18 cellular contexts compared by ENCODE assay signal in the genomic region with DNA sequence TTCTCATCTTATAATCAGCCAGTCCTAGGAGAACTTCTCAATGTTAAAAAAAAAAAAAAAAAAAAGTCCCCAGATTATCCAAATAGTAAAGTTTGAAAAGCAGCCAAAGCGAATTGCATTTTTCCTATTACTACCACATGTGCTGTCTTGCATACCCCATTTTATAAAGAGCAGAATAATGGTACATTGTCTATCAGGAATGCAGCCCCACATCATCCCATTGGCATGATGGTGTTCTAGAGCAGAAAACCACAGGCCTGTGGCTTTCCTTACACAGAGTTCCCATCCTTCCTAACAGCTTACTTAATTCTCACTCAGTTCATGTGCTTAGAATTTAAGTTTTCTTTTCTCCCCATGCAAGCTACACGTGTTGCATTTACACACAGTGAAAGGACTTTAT.
DNase-seq lines count a peak whose midpoint lies in the region; ATAC-seq and TF ChIP-seq lines count a peak whose summit lies in the region.
"Had no signal": no experiment of that assay in that cellular context is flagged by ENCODE, and none has a peak within 500 bp of the region (broad histone marks: within the 10 kb centered on the region; RNA-seq: fewer than 3 reads in every experiment).

No MANE protein-coding gene starts in this region.

- H3K4me1 ChIP-seq in mesenchymal stem cell (ENCODE audit: control insufficient read depth, insufficient read depth, low read depth, low read length): no peaks in the 10 kb centered on the region

- peaks cover 17% of the 10 kb centered on the region for H3K4me1 Mint-ChIP-seq in Calu3 (ENCODE audit: low read depth, unreplicated experiment)
- no peaks in the 10 kb centered on the region for H3K4me1 Mint-ChIP-seq in T-helper 17 cell

- H3K36me3 Mint-ChIP-seq in Calu3 (ENCODE audit: insufficient read depth, unreplicated experiment): no peaks in the 10 kb centered on the region
- H3K36me3 Mint-ChIP-seq in T-helper 17 cell (ENCODE audit: low read depth): no peaks in the 10 kb centered on the region

- H3K4ac ChIP-seq in mesenchymal stem cell (ENCODE audit: low read depth in 1 of 2, low read length in 2 of 2): no peak overlapping the region

- no peak overlapping the region for H3K14ac ChIP-seq in mesenchymal stem cell (ENCODE audit: low read length in 2 of 2)

- no peak overlapping the region for H2BK5ac ChIP-seq in mesenchymal stem cell (ENCODE audit: low read depth, low read length, poor library complexity, severe bottlenecking)

- H3K79me1 ChIP-seq in mesenchymal stem cell (replicated peaks; ENCODE audit: low read length, poor library complexity, severe bottlenecking): no peaks in the 10 kb centered on the region

- H4K91ac ChIP-seq in mesenchymal stem cell (ENCODE audit: low read length): no peak overlapping the region

- H3K27ac Mint-ChIP-seq in Calu3 (ENCODE audit: unreplicated experiment): no peak overlapping the region
- H3K27ac Mint-ChIP-seq in T-helper 17 cell: no peak overlapping the region

- H3K9me3 ChIP-seq in mesenchymal stem cell (ENCODE audit: control insufficient read depth, low read length) (no peaks in the 10 kb centered on the region), T-helper 17 cell (ENCODE audit: control insufficient read depth, low read length, poor library complexity, severe bottlenecking) (no peaks in the 10 kb centered on the region)

- 58% methylated on average over 2 of the region's 2 CpGs for WGBS in mesenchymal stem cell

- H2BK120ac ChIP-seq in mesenchymal stem cell (ENCODE audit: low read depth, low read length): no peak overlapping the region

- H3K4me3 Mint-ChIP-seq in Calu3 (ENCODE audit: low read depth, unreplicated experiment) (no peak overlapping the region), T-helper 17 cell (no peak overlapping the region)
- H3K4me3 Mint-ChIP-seq: neural crest cell had no signal

- no peak overlapping the region for H3K9ac ChIP-seq in mesenchymal stem cell (ENCODE audit: low read length)
- H3K9ac ChIP-seq: KMS-11 had no signal

- no peak overlapping the region for H3K18ac ChIP-seq in mesenchymal stem cell (ENCODE audit: low read depth in 1 of 2, low read length in 2 of 2)

- ATAC-seq in HG03520 (IDR thresholded peaks at IDR 0.05; ENCODE audit: unreplicated experiment): no peak
- no peak for ATAC-seq in T-helper 17 cell
- ATAC-seq: stimulated activated naive CD8-positive, alpha-beta T cell treated with anti-CD3 and anti-CD28 coated beads, Interleukin-15, Interleukin-2, amounts not matched to agents 100 U/mL and 50 U/mL, for 24 hours had no signal

- no peak for TF ChIP-seq CTCF in Calu3 (IDR thresholded peaks at IDR 0.05; ENCODE audit: unreplicated experiment)
- no peak for TF ChIP-seq CTCF in RWPE1 (conservative IDR thresholded peaks at IDR 0.05; ENCODE audit: low read depth)
- TF ChIP-seq CTCF in choroid plexus epithelial cell (conservative IDR thresholded peaks at IDR 0.05; ENCODE audit: low read depth, low read length): no peak

- H3K4me3 ChIP-seq in choroid plexus epithelial cell (ENCODE audit: low read depth, low read length): no peak overlapping the region
- no peak overlapping the region for H3K4me3 ChIP-seq in mesenchymal stem cell (ENCODE audit: insufficient read depth in 1 of 2, low read depth in 1 of 2, low read length in 2 of 2)
- H3K4me3 ChIP-seq: skin epidermis had no signal

- intact Hi-C loops in Calu3 (cut with micrococcal nuclease; ENCODE audit: unreplicated experiment): no loop called here

- H3K27me3 ChIP-seq in mesenchymal stem cell (ENCODE audit: control insufficient read depth in 1 of 2, insufficient read depth in 1 of 2, low read length in 2 of 2): no peaks in the 10 kb centered on the region

- H2AK5ac ChIP-seq in mesenchymal stem cell (ENCODE audit: low read length, severe bottlenecking): no peak overlapping the region

- CTCF ChIA-PET in Calu3 (lab: Charles Lee): interaction anchor here (0.7 kb wide), 1 partner anchor 1126 kb away, joined by 6 read pairs; no protein-coding TSS in a partner anchor
- CTCF ChIA-PET in RWPE1 (lab: Yijun Ruan, JAX): no interaction called here

- H3K9me3 Mint-ChIP-seq in Calu3 (ENCODE audit: low read depth, unreplicated experiment): peaks cover 5% of the 10 kb centered on the region

- H3K27ac ChIP-seq in RWPE1 (no peak overlapping the region), mesenchymal stem cell (ENCODE audit: low read length, poor library complexity, severe bottlenecking) (no peak overlapping the region)
- H3K27ac ChIP-seq: KMS-11, skin epidermis had no signal

- no peak overlapping the region for H3K4me2 ChIP-seq in mesenchymal stem cell (ENCODE audit: low read length, poor library complexity, severe bottlenecking)
- H3K4me2 ChIP-seq: KMS-11 had no signal

- DNase-seq in Calu3 (peak; percentile 6), RWPE1 (ENCODE audit: low spot score) (peak; percentile 63), choroid plexus epithelial cell (ENCODE audit: low read depth) (peak; percentile 19), mesenchymal stem cell (peak; percentile 13), NCI-H1092 (lab: John Stamatoyannopoulos, UW) (no peak), iPS-NIHi11 (ENCODE audit: low spot score) (no peak), T-helper 17 cell (no peak)
- DNase-seq: activated CD4-positive, CD25-positive, alpha-beta regulatory T cell treated with anti-CD3 and anti-CD28 coated beads, Interleukin-2, amount 50 U/mL, for 72 hours; activated naive CD4-positive, alpha-beta T cell treated with Interleukin-2 at 50 U/mL for 16 hours; hypothalamus; NCI-H1436 treated with DMSO at 0.1 percent for 48 hours; OCI-M1; stimulated activated naive CD8-positive, alpha-beta T cell treated with anti-CD3 and anti-CD28 coated beads, Interleukin-15, Interleukin-2, amounts not matched to agents 100 U/mL and 50 U/mL, for 24 hours; SW 1271 had no signal

- POLR2A ChIA-PET in RWPE1 (lab: Yijun Ruan, JAX; ENCODE audit: low non-redundant PET): no interaction called here

- no TSS peak for BruUV-seq in Calu3 (replicated peaks; lab: Mats Ljungman, UMichigan)

- no peaks in the 10 kb centered on the region for H3K27me3 Mint-ChIP-seq in Calu3 (ENCODE audit: unreplicated experiment)
- H3K27me3 Mint-ChIP-seq in T-helper 17 cell: no peaks in the 10 kb centered on the region

- H3K23ac ChIP-seq in mesenchymal stem cell (ENCODE audit: low read length in 2 of 2): no peak overlapping the region

- H2AFZ ChIP-seq in mesenchymal stem cell (ENCODE audit: low read depth, low read length): no peak overlapping the region

- no peak overlapping the region for H2BK12ac ChIP-seq in mesenchymal stem cell (ENCODE audit: low read length in 2 of 2)

- no peaks in the 10 kb centered on the region for H3K36me3 ChIP-seq in mesenchymal stem cell (ENCODE audit: control insufficient read depth in 1 of 2, insufficient read depth in 2 of 2, low read depth in 1 of 2, low read length in 2 of 2)

- no peak overlapping the region for H4K8ac ChIP-seq in mesenchymal stem cell (ENCODE audit: low read length)

- no peak overlapping the region for H2BK15ac ChIP-seq in mesenchymal stem cell (ENCODE audit: low read depth, poor library complexity, severe bottlenecking)

Comparison
In these comparisons a context has a peak if more than half of its experiments do, and no peak if none do; other contexts are left out.
1. DNase-seq: peak in Calu3 (single experiment), RWPE1 (single experiment), choroid plexus epithelial cell (single experiment) and mesenchymal stem cell (single experiment); none in NCI-H1092 (single experiment), iPS-NIHi11 (single experiment) and T-helper 17 cell (0 of 3).